29 cellular contexts compared by ENCODE assay signal in the genomic region with DNA sequence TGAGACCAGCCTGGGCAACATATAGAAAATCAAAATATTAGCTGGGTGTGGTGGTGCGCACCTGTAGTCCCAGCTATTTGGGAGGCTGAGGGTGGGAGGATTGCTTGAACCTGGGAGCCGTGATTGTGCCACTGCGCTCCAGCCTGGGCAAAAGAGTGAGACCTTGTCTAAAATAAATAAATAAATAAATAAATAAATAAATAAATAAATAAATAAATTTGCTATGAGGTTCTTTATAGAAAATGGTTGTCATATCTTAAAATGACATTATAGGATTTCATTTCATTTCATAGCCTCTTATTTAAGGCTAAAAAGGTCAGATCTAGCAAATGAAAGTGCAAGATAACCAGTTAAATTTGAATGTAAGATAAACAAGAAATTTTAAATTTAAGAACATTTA.
"Had no signal": no experiment of that assay in that cellular context is flagged by ENCODE, and none has a peak within 500 bp of the region (broad histone marks: within the 10 kb centered on the region; RNA-seq: fewer than 3 reads in every experiment).

No MANE protein-coding gene starts in this region.

- FAIRE-seq: colon, endometrium, endothelial cell of umbilical vein, frontal cortex had no signal

- H3K36me3 ChIP-seq: colonic mucosa, esophagus muscularis mucosa, esophagus squamous epithelium, gastrocnemius medialis, gastroesophageal sphincter, heart left ventricle, heart right ventricle had no signal

- H3K27ac ChIP-seq: colonic mucosa, coronary artery, dorsolateral prefrontal cortex, epithelial cell of prostate, esophagus muscularis mucosa, esophagus squamous epithelium, foreskin keratinocyte, gastrocnemius medialis, gastroesophageal sphincter, heart left ventricle, heart right ventricle, hepatocyte had no signal

- H3K4me2 ChIP-seq: hepatocyte had no signal

- H3K4me3 ChIP-seq: colonic mucosa, coronary artery, dorsolateral prefrontal cortex, esophagus muscularis mucosa, esophagus squamous epithelium, gastrocnemius medialis, gastroesophageal sphincter, heart left ventricle, heart right ventricle, hepatocyte had no signal

- ATAC-seq: effector memory CD8-positive, alpha-beta T cell; esophagus mucosa; foreskin keratinocyte; gastrocnemius medialis; gastroesophageal sphincter; heart left ventricle; heart right ventricle had no signal

- H3K9me3 ChIP-seq: colonic mucosa, esophagus muscularis mucosa, esophagus squamous epithelium, gastrocnemius medialis, gastroesophageal sphincter, heart left ventricle, heart right ventricle had no signal

- H3K4me1 ChIP-seq: colonic mucosa, esophagus muscularis mucosa, foreskin keratinocyte, gastrocnemius medialis, gastroesophageal sphincter, heart left ventricle, heart right ventricle had no signal

- DNase-seq: colonic mucosa; cortex of kidney; dermis blood vessel endothelial cell; dorsolateral prefrontal cortex; effector CD4-positive, alpha-beta T cell; effector CD8-positive, alpha-beta T cell; effector memory CD4-positive, alpha-beta T cell; effector memory CD8-positive, alpha-beta T cell; endodermal cell; erythroblast; esophagus squamous epithelium; foreskin fibroblast; foreskin keratinocyte; foreskin melanocyte; gastrocnemius medialis; glutamatergic neuron; head of caudate nucleus; heart left ventricle; heart right ventricle had no signal
